ENCODE assay signal across 20 cellular contexts in genomic region chr20:39524371-39524911, GRCh38.
DNase-seq lines count a peak whose midpoint lies in the region; ATAC-seq, FAIRE-seq and TF ChIP-seq lines count a peak whose summit lies in the region.
"Had no signal": no experiment of that assay in that cellular context is flagged by ENCODE, and none has a peak within 500 bp of the region (broad histone marks: within the 10 kb centered on the region; RNA-seq: fewer than 3 reads in every experiment).

No MANE protein-coding gene starts in this region.

- intact Hi-C loops in esophagus muscularis mucosa (cut with DNase I), result no loop called here

- no peak for FAIRE-seq in GM19239 (lab: Jason Lieb, UNC)
- FAIRE-seq: endometrium, H1 had no signal

- no peaks in the 10 kb centered on the region for H3K9me3 ChIP-seq in SK-N-SH
- no peaks in the 10 kb centered on the region for H3K9me3 ChIP-seq in esophagus muscularis mucosa
- H3K9me3 ChIP-seq in parathyroid adenoma (ENCODE audit: control insufficient read depth, low read length), result no peaks in the 10 kb centered on the region
- H3K9me3 ChIP-seq: colonic mucosa, ovary had no signal

- H3K4me3 ChIP-seq in SK-N-SH (ENCODE audit: low read depth in 2 of 2, low read length in 1 of 2) (no peak overlapping the region), esophagus muscularis mucosa (no peak overlapping the region), parathyroid adenoma (ENCODE audit: low read depth, low read length) (no peak overlapping the region)
- H3K4me3 ChIP-seq: colonic mucosa, ovary, PC-9 had no signal

- no peak for TF ChIP-seq RAD21 in SK-N-SH (IDR thresholded peaks at IDR 0.05; ENCODE audit: low read length)

- H2AFZ ChIP-seq in SK-N-SH (ENCODE audit: low read depth) (no peak overlapping the region), parathyroid adenoma (peak overlapping the region; percentile 17)
- H2AFZ ChIP-seq: PC-9 had no signal

- no peaks in the 10 kb centered on the region for H3F3A ChIP-seq in SK-N-SH (replicated peaks; ENCODE audit: insufficient read depth)

- H3K9me2 ChIP-seq in SK-N-SH, result no peaks in the 10 kb centered on the region

- POLR2A ChIA-PET in SK-N-SH (lab: Yijun Ruan, JAX), result interaction anchor here (0.6 kb wide), 1 partner anchor 11 kb away, joined by 3 read pairs; no protein-coding TSS in a partner anchor

- H3K27me3 ChIP-seq in SK-N-SH (ENCODE audit: insufficient read depth), result no peaks in the 10 kb centered on the region
- no peaks in the 10 kb centered on the region for H3K27me3 ChIP-seq in esophagus muscularis mucosa
- no peaks in the 10 kb centered on the region for H3K27me3 ChIP-seq in parathyroid adenoma (ENCODE audit: control insufficient read depth, insufficient read depth, low read length)
- H3K27me3 ChIP-seq: colonic mucosa, ovary had no signal

- CTCF ChIA-PET in SK-N-SH (lab: Yijun Ruan, JAX), result no interaction called here

- WGBS in SK-N-SH (ENCODE audit: low lambda C conversion rate), result 10% methylated on average over 3 of the region's 4 CpGs
- WGBS in esophagus muscularis mucosa, result 31% methylated on average over 4 of the region's 4 CpGs

- H3K79me2 ChIP-seq in SK-N-SH (ENCODE audit: insufficient read depth) (no peaks in the 10 kb centered on the region), parathyroid adenoma (no peaks in the 10 kb centered on the region)

- H4K20me1 ChIP-seq in SK-N-SH (ENCODE audit: insufficient read depth), result no peaks in the 10 kb centered on the region

- TF ChIP-seq CTCF in SK-N-SH (IDR thresholded peaks at IDR 0.05) (no peak), esophagus muscularis mucosa (IDR thresholded peaks at IDR 0.05) (no peak), parathyroid adenoma (IDR thresholded peaks at IDR 0.05) (no peak)

- H3K36me3 ChIP-seq in SK-N-SH (replicated peaks in 1 of 2; ENCODE audit: control insufficient read depth in 1 of 2, insufficient read depth in 2 of 2, low read length in 1 of 2) (no peaks in the 10 kb centered on the region), esophagus muscularis mucosa (no peaks in the 10 kb centered on the region), parathyroid adenoma (ENCODE audit: control insufficient read depth, insufficient read depth, low read length) (no peaks in the 10 kb centered on the region)
- H3K36me3 ChIP-seq: colonic mucosa, ovary had no signal

- ATAC-seq in GM19455 (IDR thresholded peaks at IDR 0.05; ENCODE audit: unreplicated experiment), result no peak
- no peak for ATAC-seq in GM18867 (IDR thresholded peaks at IDR 0.05; ENCODE audit: unreplicated experiment)

- DNase-seq in M059J (ENCODE audit: low read depth) (peak; percentile 58), SK-N-SH (peak; percentile 14), esophagus muscularis mucosa (ENCODE audit: extremely low spot score) (peak; percentile 82), OCI-M2 (lab: John Stamatoyannopoulos, UW; ENCODE audit: unreplicated experiment) (no peak), GM19239 (ENCODE audit: insufficient read length, low spot score) (no peak)
- DNase-seq: activated CD4-positive, alpha-beta T cell treated with anti-CD3 and anti-CD28 coated beads for 48 hours; activated gamma-delta T cell treated with Interleukin-2 at 50 U/mL for 16 hours; CD4-positive, alpha-beta memory T cell; colonic mucosa; MM.1S; NCI-H2081 treated with DMSO at 0.1 percent for 48 hours; NCI-H69; ovary; stimulated activated CD4-positive, alpha-beta T cell treated with anti-CD3 and anti-CD28 coated beads, Interleukin-4, amount 100 ng/mL, for 4 hours had no signal

- TF ChIP-seq EP300 in SK-N-SH (IDR thresholded peaks at IDR 0.05; ENCODE audit: borderline replicate concordance in 1 of 2, low read depth in 1 of 2, low read length in 1 of 2), result no peak
- no peak for TF ChIP-seq EP300 in esophagus muscularis mucosa (IDR thresholded peaks at IDR 0.05)

- no peak overlapping the region for H3K4me2 ChIP-seq in SK-N-SH
- no peak overlapping the region for H3K4me2 ChIP-seq in parathyroid adenoma (ENCODE audit: low read length)
- H3K4me2 ChIP-seq: PC-9 had no signal

- no peak overlapping the region for H3K9ac ChIP-seq in SK-N-SH
- no peak overlapping the region for H3K9ac ChIP-seq in parathyroid adenoma

- no peak for TF ChIP-seq POLR2A in esophagus muscularis mucosa (IDR thresholded peaks at IDR 0.05; ENCODE audit: low read depth)

- H3K4me1 ChIP-seq in SK-N-SH (ENCODE audit: control insufficient read depth in 1 of 2, insufficient read depth in 2 of 2, low read depth in 1 of 2, low read length in 1 of 2) (peaks cover 0 to 2% of the 10 kb centered on the region in 2 experiments; a peak in 1 of 4 replicates), esophagus muscularis mucosa (peaks cover 0 to 14% (median 12%) of the 10 kb centered on the region in 4 donors), parathyroid adenoma (no peaks in the 10 kb centered on the region)
- H3K4me1 ChIP-seq: colonic mucosa had no signal

- H3K27ac ChIP-seq in SK-N-SH (ENCODE audit: low read depth in 2 of 2, low read length in 1 of 2) (no peak overlapping the region), esophagus muscularis mucosa (replicated peaks in 1 of 4) (peak overlapping the region in 1 of 4 donors; percentile 19), parathyroid adenoma (no peak overlapping the region)
- H3K27ac ChIP-seq: colonic mucosa, ovary, PC-9 had no signal

TF ChIP-seq in SK-N-SH, 30 proteins besides CTCF, POLR2A, EP300 and RAD21:
- TF ChIP-seq, protein P1, sequence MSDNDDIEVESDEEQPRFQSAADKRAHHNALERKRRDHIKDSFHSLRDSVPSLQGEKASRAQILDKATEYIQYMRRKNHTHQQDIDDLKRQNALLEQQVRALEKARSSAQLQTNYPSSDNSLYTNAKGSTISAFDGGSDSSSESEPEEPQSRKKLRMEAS (IDR thresholded peaks at IDR 0.05; ENCODE audit: low read depth), result no peak
- TF ChIP-seq ZBTB33 (IDR thresholded peaks at IDR 0.05; ENCODE audit: borderline replicate concordance, low read depth) (no peak), POLR2AphosphoS5 (IDR thresholded peaks at IDR 0.05; ENCODE audit: low read depth, low read length) (no peak), FOSL2 (IDR thresholded peaks at IDR 0.05; ENCODE audit: borderline replicate concordance, low read depth) (no peak), NRF1 (IDR thresholded peaks at IDR 0.05; ENCODE audit: low read depth, low read length) (no peak)
- TF ChIP-seq, protein P2, sequence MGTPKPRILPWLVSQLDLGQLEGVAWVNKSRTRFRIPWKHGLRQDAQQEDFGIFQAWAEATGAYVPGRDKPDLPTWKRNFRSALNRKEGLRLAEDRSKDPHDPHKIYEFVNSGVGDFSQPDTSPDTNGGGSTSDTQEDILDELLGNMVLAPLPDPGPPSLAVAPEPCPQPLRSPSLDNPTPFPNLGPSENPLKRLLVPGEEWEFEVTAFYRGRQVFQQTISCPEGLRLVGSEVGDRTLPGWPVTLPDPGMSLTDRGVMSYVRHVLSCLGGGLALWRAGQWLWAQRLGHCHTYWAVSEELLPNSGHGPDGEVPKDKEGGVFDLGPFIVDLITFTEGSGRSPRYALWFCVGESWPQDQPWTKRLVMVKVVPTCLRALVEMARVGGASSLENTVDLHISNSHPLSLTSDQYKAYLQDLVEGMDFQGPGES (IDR thresholded peaks at IDR 0.05; ENCODE audit: low read depth, low read length), result no peak

Comparison
In these comparisons a context has a peak if more than half of its experiments do, and no peak if none do; other contexts are left out.
1. DNase-seq: peak in M059J (single experiment), SK-N-SH (single experiment) and esophagus muscularis mucosa (single experiment); none in OCI-M2 (single experiment) and GM19239 (single experiment).